9 cellular contexts compared by ENCODE assay signal in the genomic region with DNA sequence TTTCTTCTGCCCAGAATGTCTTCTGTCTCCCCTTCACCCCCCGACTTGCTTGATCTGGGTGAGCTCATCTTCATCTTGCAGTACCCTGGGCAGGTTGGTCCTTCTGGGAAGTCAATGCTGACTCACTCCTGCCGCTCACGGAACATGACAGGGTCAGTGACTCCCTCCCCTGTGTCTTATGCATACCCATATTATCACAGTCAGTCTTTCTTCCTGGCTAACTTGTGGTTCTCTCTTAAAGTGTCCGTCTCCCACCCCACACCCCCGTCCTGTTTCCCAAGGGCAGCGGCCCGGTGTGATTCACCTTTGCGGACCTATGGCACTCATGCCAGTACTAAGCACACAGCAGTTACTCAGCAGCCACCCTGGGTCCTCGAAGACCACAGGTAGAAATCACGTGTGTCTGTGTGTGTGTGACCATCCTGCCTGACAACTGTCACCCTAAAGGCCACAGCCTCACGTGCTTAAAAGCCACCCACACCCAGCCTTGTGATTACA. TPM values are rescaled to one million over a fixed set of nuclear protein-coding genes. Genes with fewer than 3 reads are reported as not detected.
DNase-seq lines count a peak whose midpoint lies in the region; ATAC-seq, FAIRE-seq and TF ChIP-seq lines count a peak whose summit lies in the region.
"Had no signal": no experiment of that assay in that cellular context is flagged by ENCODE, and none has a peak within 500 bp of the region (broad histone marks: within the 10 kb centered on the region; RNA-seq: fewer than 3 reads in every experiment).

No MANE protein-coding gene starts in this region.

- peak; percentile 55 for FAIRE-seq in bronchial epithelial cell (lab: Jason Lieb, UNC)

- H3K9me3 Mint-ChIP-seq in HFFc6 = no peaks in the 10 kb centered on the region
- peaks cover 30% of the 10 kb centered on the region for H3K9me3 Mint-ChIP-seq in progenitor cell of endocrine pancreas (ENCODE audit: low read depth)
- H3K9me3 Mint-ChIP-seq: immature natural killer cell had no signal

- no peak overlapping the region for H3K4me3 ChIP-seq in bronchial epithelial cell (ENCODE audit: low read depth, low read length)

- H3K36me3 Mint-ChIP-seq in HFFc6 (ENCODE audit: low read depth) = no peaks in the 10 kb centered on the region
- peaks cover 2% of the 10 kb centered on the region for H3K36me3 Mint-ChIP-seq in progenitor cell of endocrine pancreas (ENCODE audit: insufficient read depth)
- H3K36me3 Mint-ChIP-seq: immature natural killer cell had no signal

- no peaks in the 10 kb centered on the region for H3K27me3 ChIP-seq in bronchial epithelial cell (ENCODE audit: control insufficient read depth, insufficient read depth, low read length)

- H3K27ac Mint-ChIP-seq in HFFc6 (peak overlapping the region; percentile 74), progenitor cell of endocrine pancreas (no peak overlapping the region)
- H3K27ac Mint-ChIP-seq: immature natural killer cell had no signal

- peaks cover 2% of the 10 kb centered on the region; the same call in 1 of the 2 replicates for H3K27me3 Mint-ChIP-seq in HFFc6 (ENCODE audit: insufficient read depth)
- H3K27me3 Mint-ChIP-seq in progenitor cell of endocrine pancreas = no peaks in the 10 kb centered on the region

- DNase-seq in HFFc6 (peak; percentile 81), SW480 (ENCODE audit: low spot score) (peak; percentile 84), bronchial epithelial cell (ENCODE audit: low read depth) (peak; percentile 81), progenitor cell of endocrine pancreas (ENCODE audit: low spot score, unreplicated experiment) (no peak), cerebellum (ENCODE audit: low spot score) (no peak)
- DNase-seq in stimulated activated CD4-positive, alpha-beta T cell treated with anti-CD3 and anti-CD28 coated beads, Interleukin-4, amount 100 ng/mL, for 1 hour = peak; percentile 23
- DNase-seq: NCI-H82 had no signal

- H3K36me3 ChIP-seq in bronchial epithelial cell (ENCODE audit: control insufficient read depth, insufficient read depth, low read length) = no peaks in the 10 kb centered on the region

- ATAC-seq in GM21390 (IDR thresholded peaks at IDR 0.05; ENCODE audit: unreplicated experiment) = no peak

- TF ChIP-seq CTCF in HFFc6 (IDR thresholded peaks at IDR 0.05) (no peak), bronchial epithelial cell (IDR thresholded peaks at IDR 0.05; ENCODE audit: insufficient read depth, low read length, severe bottlenecking) (no peak), progenitor cell of endocrine pancreas (IDR thresholded peaks at IDR 0.05; ENCODE audit: unreplicated experiment) (no peak)

- H3K4me1 Mint-ChIP-seq in HFFc6 (ENCODE audit: low read depth) = peaks cover 46% of the 10 kb centered on the region
- peaks cover 11% of the 10 kb centered on the region for H3K4me1 Mint-ChIP-seq in progenitor cell of endocrine pancreas (ENCODE audit: low read depth)

- H3K4me3 Mint-ChIP-seq in HFFc6 (peak overlapping the region; percentile 48), progenitor cell of endocrine pancreas (ENCODE audit: low read depth) (no peak overlapping the region)

RNA-seq across cellular contexts. Expression of gene IQSEC2, which starts 17.7 kb away (rescaled TPM):
- total RNA-seq in HFFc6 (2021; fragmentation: NEBNext Ultra II Directional; extraction: Animal tissue kit (Norgen Biotek cat#: 25700)) = 10 to 100 TPM; 16.4 to 22.8 (median 20.0) TPM
- total RNA-seq in bronchial epithelial cell (3.4 and 5.9 TPM in 2 replicates), progenitor cell of endocrine pancreas (15.1 and 18.1 TPM in 2 replicates), cerebellum (10.9 TPM)

RNA-seq across cellular contexts. Expression of gene KDM5C, which starts 38.6 kb away (rescaled TPM):
- 10 to 100 TPM; 57.9 to 65.9 (median 61.4) TPM for total RNA-seq in HFFc6 (2021; fragmentation: NEBNext Ultra II Directional; extraction: Animal tissue kit (Norgen Biotek cat#: 25700))
- total RNA-seq in bronchial epithelial cell (64.5 and 151 TPM in 2 replicates), progenitor cell of endocrine pancreas (109 and 112 TPM in 2 replicates), cerebellum (105 TPM)

Comparison
In these comparisons a context has a peak if more than half of its experiments do, and no peak if none do; other contexts are left out.
1. DNase-seq: peak in HFFc6 (single experiment), SW480 (single experiment), bronchial epithelial cell (single experiment) and stimulated activated CD4-positive, alpha-beta T cell treated with anti-CD3 and anti-CD28 coated beads, Interleukin-4, amount 100 ng/mL, for 1 hour (single experiment); none in progenitor cell of endocrine pancreas (single experiment) and cerebellum (single experiment).